ENCODE assay signal across 13 cellular contexts in genomic region chr22:28142361-28142801, GRCh38.
DNase-seq lines count a peak whose midpoint lies in the region; ATAC-seq, FAIRE-seq and TF ChIP-seq lines count a peak whose summit lies in the region.
"Had no signal": no experiment of that assay in that cellular context is flagged by ENCODE, and none has a peak within 500 bp of the region (broad histone marks: within the 10 kb centered on the region; RNA-seq: fewer than 3 reads in every experiment).

No MANE protein-coding gene starts in this region.

- no peak overlapping the region for H3K27ac ChIP-seq in PC-9
- no peak overlapping the region for H3K27ac ChIP-seq in endothelial cell of umbilical vein (ENCODE audit: insufficient read depth, low read depth, low read length)
- H3K27ac ChIP-seq in CD8-positive, alpha-beta memory T cell (ENCODE audit: low read depth, low read length) = no peak overlapping the region
- H3K27ac ChIP-seq in upper lobe of right lung = no peak overlapping the region

- BruUV-seq in PC-9 (replicated peaks; lab: Mats Ljungman, UMichigan) (no TSS peak), endothelial cell of umbilical vein (replicated peaks; lab: Mats Ljungman, UMichigan) (no TSS peak)

- H3K79me2 ChIP-seq in PC-9 (ENCODE audit: low read depth) (no peaks in the 10 kb centered on the region), endothelial cell of umbilical vein (ENCODE audit: control insufficient read depth, insufficient read depth, low read length) (no peaks in the 10 kb centered on the region)

- POLR2A ChIA-PET in PC-9 (lab: Charles Lee; ENCODE audit: unreplicated experiment) (no interaction called here), endothelial cell of umbilical vein (lab: Charles Lee) (no interaction called here)
- POLR2A ChIA-PET in CD8-positive, alpha-beta memory T cell (lab: Charles Lee) = no interaction called here

- no peak overlapping the region for H2AFZ ChIP-seq in PC-9
- H2AFZ ChIP-seq in endothelial cell of umbilical vein (ENCODE audit: low read depth, low read length) = no peak overlapping the region

- no peaks in the 10 kb centered on the region for H3K27me3 Mint-ChIP-seq in mesothelial cell of epicardium (ENCODE audit: low read depth)
- peaks cover 0 to 2% of the 10 kb centered on the region in 2 donors for H3K27me3 Mint-ChIP-seq in CD8-positive, alpha-beta memory T cell
- peaks cover 5% of the 10 kb centered on the region for H3K27me3 Mint-ChIP-seq in activated T-helper 2 cell treated with anti-CD3 and anti-CD28 coated beads, Interferon-gamma antibody, Interleukin-2, Interleukin-4, amounts not matched to agents 10 μg/mL and 5 μg/mL and 100 μg/mL, durations not matched to agents 14 hours and 24 hours and 36 hours (ENCODE audit: low read depth)
- H3K27me3 Mint-ChIP-seq: stimulated activated naive CD8-positive, alpha-beta T cell treated with anti-CD3 and anti-CD28 coated beads, Interleukin-15, Interleukin-2, amounts not matched to agents 100 ng/mL and 50 ng/mL, for 24 hours had no signal

- no peak for ATAC-seq in upper lobe of right lung

- H3K36me3 Mint-ChIP-seq in mesothelial cell of epicardium = no peaks in the 10 kb centered on the region
- no peaks in the 10 kb centered on the region for H3K36me3 Mint-ChIP-seq in CD8-positive, alpha-beta memory T cell
- no peaks in the 10 kb centered on the region for H3K36me3 Mint-ChIP-seq in activated T-helper 2 cell treated with anti-CD3 and anti-CD28 coated beads, Interferon-gamma antibody, Interleukin-2, Interleukin-4, amounts not matched to agents 10 μg/mL and 5 μg/mL and 100 μg/mL, durations not matched to agents 14 hours and 24 hours and 36 hours (ENCODE audit: low read depth)

- no peaks in the 10 kb centered on the region for H3K9me1 ChIP-seq in endothelial cell of umbilical vein (replicated peaks; ENCODE audit: control insufficient read depth, extremely low read depth, insufficient read depth, low read length)

- CTCF ChIA-PET in PC-9 (lab: Charles Lee) = no interaction called here
- CTCF ChIA-PET in endothelial cell of umbilical vein (lab: Charles Lee) = no interaction called here
- CTCF ChIA-PET in CD8-positive, alpha-beta memory T cell (lab: Charles Lee) = no interaction called here

- DNase-seq in AG08396 (ENCODE audit: low spot score) = peak; percentile 45
- peak; percentile 1 to 63 for DNase-seq in PC-9
- DNase-seq in endothelial cell of umbilical vein (ENCODE audit: low read depth, low spot score) = peak; percentile 25
- no peak for DNase-seq in mesothelial cell of epicardium (ENCODE audit: low spot score in 2 of 2, unreplicated experiment in 2 of 2)
- DNase-seq in CD8-positive, alpha-beta memory T cell = no peak
- DNase-seq in activated effector memory CD4-positive, alpha-beta T cell treated with Interleukin-2 at 50 U/mL for 16 hours = no peak
- DNase-seq in activated T-helper 2 cell treated with anti-CD3 and anti-CD28 coated beads, Interferon-gamma antibody, Interleukin-2, Interleukin-4, amounts not matched to agents 10 μg/mL and 5 μg/mL and 100 μg/mL, durations not matched to agents 14 hours and 24 hours and 36 hours (ENCODE audit: low spot score) = no peak
- DNase-seq in upper lobe of right lung = no peak
- DNase-seq: activated T-cell treated with anti-CD3 and anti-CD28 coated beads, Interleukin-2, amount 50 U/mL, for 48 hours; COR-L47; hypothalamus; NCI-H1105 had no signal

- H3K27ac Mint-ChIP-seq in mesothelial cell of epicardium = peak overlapping the region; percentile 74
- no peak overlapping the region for H3K27ac Mint-ChIP-seq in CD8-positive, alpha-beta memory T cell
- H3K27ac Mint-ChIP-seq in activated T-helper 2 cell treated with anti-CD3 and anti-CD28 coated beads, Interferon-gamma antibody, Interleukin-2, Interleukin-4, amounts not matched to agents 10 μg/mL and 5 μg/mL and 100 μg/mL, durations not matched to agents 14 hours and 24 hours and 36 hours = no peak overlapping the region
- H3K27ac Mint-ChIP-seq: stimulated activated naive CD8-positive, alpha-beta T cell treated with anti-CD3 and anti-CD28 coated beads, Interleukin-15, Interleukin-2, amounts not matched to agents 100 ng/mL and 50 ng/mL, for 24 hours had no signal

- no peak for TF ChIP-seq CTCF in PC-9 (conservative IDR thresholded peaks at IDR 0.05)
- no peak for TF ChIP-seq CTCF in endothelial cell of umbilical vein (IDR thresholded peaks at IDR 0.05; ENCODE audit: extremely low read depth in 1 of 2, insufficient read depth in 1 of 2, low read depth in 1 of 2, low read length in 2 of 2)
- TF ChIP-seq CTCF in mesothelial cell of epicardium (IDR thresholded peaks at IDR 0.05; ENCODE audit: unreplicated experiment) = no peak
- no peak for TF ChIP-seq CTCF in upper lobe of right lung (IDR thresholded peaks at IDR 0.05)

- H3K9me3 ChIP-seq in PC-9 (ENCODE audit: insufficient read depth, low read depth) (no peaks in the 10 kb centered on the region; the same call in 1 of the 2 replicates), endothelial cell of umbilical vein (replicated peaks; ENCODE audit: control insufficient read depth, insufficient read depth, low read length) (no peaks in the 10 kb centered on the region), upper lobe of right lung (no peaks in the 10 kb centered on the region)
- no peaks in the 10 kb centered on the region for H3K9me3 ChIP-seq in CD8-positive, alpha-beta memory T cell (ENCODE audit: low read length)

- H3K4me1 Mint-ChIP-seq in mesothelial cell of epicardium = peaks cover 72% of the 10 kb centered on the region
- no peaks in the 10 kb centered on the region for H3K4me1 Mint-ChIP-seq in CD8-positive, alpha-beta memory T cell
- H3K4me1 Mint-ChIP-seq in activated T-helper 2 cell treated with anti-CD3 and anti-CD28 coated beads, Interferon-gamma antibody, Interleukin-2, Interleukin-4, amounts not matched to agents 10 μg/mL and 5 μg/mL and 100 μg/mL, durations not matched to agents 14 hours and 24 hours and 36 hours (ENCODE audit: low read depth) = no peaks in the 10 kb centered on the region

- TF ChIP-seq POLR2A in endothelial cell of umbilical vein (IDR thresholded peaks at IDR 0.05; ENCODE audit: low read depth, low read length) = no peak

- no peaks in the 10 kb centered on the region for H3K36me3 ChIP-seq in PC-9 (ENCODE audit: low read depth)
- H3K36me3 ChIP-seq in endothelial cell of umbilical vein (ENCODE audit: control insufficient read depth in 2 of 2, extremely low read depth in 1 of 2, insufficient read depth in 2 of 2, low read length in 2 of 2) = no peaks in the 10 kb centered on the region
- no peaks in the 10 kb centered on the region for H3K36me3 ChIP-seq in CD8-positive, alpha-beta memory T cell (ENCODE audit: insufficient read depth, low read length)
- no peaks in the 10 kb centered on the region for H3K36me3 ChIP-seq in upper lobe of right lung

- intact Hi-C loops in PC-9 (cut with micrococcal nuclease; ENCODE audit: unreplicated experiment) = no loop called here
- intact Hi-C loops in endothelial cell of umbilical vein (cut with micrococcal nuclease) = no loop called here
- intact Hi-C loops in activated T-helper 2 cell treated with anti-CD3 and anti-CD28 coated beads, Interferon-gamma antibody, Interleukin-2, Interleukin-4, amounts not matched to agents 10 μg/mL and 5 μg/mL and 100 μg/mL, durations not matched to agents 14 hours and 24 hours and 36 hours (cut with micrococcal nuclease) = no loop called here
- intact Hi-C loops in upper lobe of right lung (cut with DNase I) = no loop called here

- FAIRE-seq in endothelial cell of umbilical vein (lab: Jason Lieb, UNC) = no peak

- no peak overlapping the region for H3K9ac ChIP-seq in endothelial cell of umbilical vein (replicated peaks; ENCODE audit: extremely low read depth, insufficient read depth, low read length)

- H3K27me3 ChIP-seq in PC-9 (ENCODE audit: insufficient read depth, low read depth) = no peaks in the 10 kb centered on the region
- no peaks in the 10 kb centered on the region for H3K27me3 ChIP-seq in endothelial cell of umbilical vein (ENCODE audit: control insufficient read depth in 2 of 2, insufficient read depth in 2 of 2, low read length in 2 of 2)
- no peaks in the 10 kb centered on the region for H3K27me3 ChIP-seq in CD8-positive, alpha-beta memory T cell (ENCODE audit: insufficient read depth, low read length, poor library complexity, severe bottlenecking)
- H3K27me3 ChIP-seq in upper lobe of right lung = no peaks in the 10 kb centered on the region

- no peaks in the 10 kb centered on the region for H3K9me3 Mint-ChIP-seq in mesothelial cell of epicardium
- H3K9me3 Mint-ChIP-seq in CD8-positive, alpha-beta memory T cell = no peaks in the 10 kb centered on the region
- H3K9me3 Mint-ChIP-seq in activated T-helper 2 cell treated with anti-CD3 and anti-CD28 coated beads, Interferon-gamma antibody, Interleukin-2, Interleukin-4, amounts not matched to agents 10 μg/mL and 5 μg/mL and 100 μg/mL, durations not matched to agents 14 hours and 24 hours and 36 hours = no peaks in the 10 kb centered on the region
- H3K9me3 Mint-ChIP-seq: stimulated activated naive CD8-positive, alpha-beta T cell treated with anti-CD3 and anti-CD28 coated beads, Interleukin-15, Interleukin-2, amounts not matched to agents 100 ng/mL and 50 ng/mL, for 24 hours had no signal

- no peak overlapping the region for H3K4me3 Mint-ChIP-seq in mesothelial cell of epicardium
- no peak overlapping the region for H3K4me3 Mint-ChIP-seq in CD8-positive, alpha-beta memory T cell
- no peak overlapping the region for H3K4me3 Mint-ChIP-seq in activated T-helper 2 cell treated with anti-CD3 and anti-CD28 coated beads, Interferon-gamma antibody, Interleukin-2, Interleukin-4, amounts not matched to agents 10 μg/mL and 5 μg/mL and 100 μg/mL, durations not matched to agents 14 hours and 24 hours and 36 hours (ENCODE audit: low read depth)
- H3K4me3 Mint-ChIP-seq: stimulated activated naive CD8-positive, alpha-beta T cell treated with anti-CD3 and anti-CD28 coated beads, Interleukin-15, Interleukin-2, amounts not matched to agents 100 ng/mL and 50 ng/mL, for 24 hours had no signal

- no peaks in the 10 kb centered on the region for H4K20me1 ChIP-seq in PC-9 (ENCODE audit: insufficient read depth)
- no peaks in the 10 kb centered on the region for H4K20me1 ChIP-seq in endothelial cell of umbilical vein (replicated peaks; ENCODE audit: control insufficient read depth, extremely low read depth, insufficient read depth, low read length)

- H3K4me3 ChIP-seq in PC-9 (no peak overlapping the region), endothelial cell of umbilical vein (replicated peaks in 1 of 3; ENCODE audit: insufficient read depth in 1 of 3, low read depth in 1 of 3, low read length in 3 of 3) (no peak overlapping the region), upper lobe of right lung (no peak overlapping the region)
- no peak overlapping the region for H3K4me3 ChIP-seq in CD8-positive, alpha-beta memory T cell (ENCODE audit: low read length)

- H3K4me1 ChIP-seq in PC-9 (replicated peaks; ENCODE audit: insufficient read depth) (0 out of 2 replicates have a peak, but pooled peaks cover 4% of the 10 kb centered on the region), endothelial cell of umbilical vein (ENCODE audit: control insufficient read depth, extremely low read depth, insufficient read depth, low read length) (peaks cover 11% of the 10 kb centered on the region), upper lobe of right lung (peaks cover 38% of the 10 kb centered on the region)
- H3K4me1 ChIP-seq in CD8-positive, alpha-beta memory T cell (ENCODE audit: insufficient read depth, low read length) = no peaks in the 10 kb centered on the region

- no peaks in the 10 kb centered on the region for H3K9me2 ChIP-seq in PC-9 (ENCODE audit: insufficient read depth)

- no peaks in the 10 kb centered on the region for H3F3A ChIP-seq in PC-9 (ENCODE audit: insufficient read depth, low read depth)

- H3K4me2 ChIP-seq in PC-9 (no peak overlapping the region), endothelial cell of umbilical vein (ENCODE audit: insufficient read depth, low read length) (no peak overlapping the region)

- dilution Hi-C loops in endothelial cell of umbilical vein (cut with MboI; ENCODE audit: extremely low pct_ligation_motif_present, low sequenced_read_pairs) = no loop called here

Comparison
In these comparisons a context has a peak if more than half of its experiments do, and no peak if none do; other contexts are left out.
1. DNase-seq: peak in AG08396 (single experiment), PC-9 (2 of 2) and endothelial cell of umbilical vein (single experiment); none in mesothelial cell of epicardium (0 of 2), CD8-positive, alpha-beta memory T cell (0 of 5), activated effector memory CD4-positive, alpha-beta T cell treated with Interleukin-2 at 50 U/mL for 16 hours (single experiment), activated T-helper 2 cell treated with anti-CD3 and anti-CD28 coated beads, Interferon-gamma antibody, Interleukin-2, Interleukin-4, amounts not matched to agents 10 μg/mL and 5 μg/mL and 100 μg/mL, durations not matched to agents 14 hours and 24 hours and 36 hours (single experiment) and upper lobe of right lung (single experiment).